ENCODE assay signal across 13 cellular contexts in genomic region chr19:53553159-53553558, GRCh38. TPM values are rescaled to one million over a fixed set of nuclear protein-coding genes. Genes with fewer than 3 reads are reported as not detected.
DNase-seq lines count a peak whose midpoint lies in the region; ATAC-seq, FAIRE-seq and TF ChIP-seq lines count a peak whose summit lies in the region.
"Had no signal": no experiment of that assay in that cellular context is flagged by ENCODE, and none has a peak within 500 bp of the region (broad histone marks: within the 10 kb centered on the region; RNA-seq: fewer than 3 reads in every experiment).

No MANE protein-coding gene starts in this region.

- H3K9ac ChIP-seq in HepG2 (ENCODE audit: insufficient read depth, low read depth, low read length), result no peak overlapping the region
- H3K9ac ChIP-seq in fibroblast of lung (ENCODE audit: insufficient read depth, low read length), result no peak overlapping the region

- H3K9me3 Mint-ChIP-seq in activated CD8-positive, alpha-beta T cell treated with anti-CD3 and anti-CD28 coated beads, Interleukin-2, amount 10 ng/mL, durations not matched to agents 7 days and 5 days (ENCODE audit: insufficient read depth), result peaks cover 6% of the 10 kb centered on the region
- H3K9me3 Mint-ChIP-seq: neural crest cell had no signal

- intact Hi-C loops in HepG2 (cut with micrococcal nuclease; ENCODE audit: unreplicated experiment), result no loop called here
- intact Hi-C loops in right lobe of liver (cut with DNase I), result no loop called here
- intact Hi-C loops in left ventricle myocardium superior (cut with micrococcal nuclease), result no loop called here

- no peak for TF ChIP-seq RAD21 in HepG2 (CRISPR knock-in tag; IDR thresholded peaks at IDR 0.05)

- WGBS in HepG2 (ENCODE audit: low lambda C conversion rate), result 100% methylated on average over 2 of the region's 2 CpGs
- WGBS in right lobe of liver (ENCODE audit: insufficient coverage, low coverage, low lambda C conversion rate, missing lambda C conversion rate), result 96% methylated on average over 2 of the region's 2 CpGs

- no TSS peak for BruUV-seq in HepG2 (replicated peaks; lab: Mats Ljungman, UMichigan)

- FAIRE-seq in HepG2 (lab: Jason Lieb, UNC), result no peak
- FAIRE-seq: kidney had no signal

- H3K79me2 ChIP-seq in HepG2 (ENCODE audit: insufficient read depth, low read length), result peaks cover 29% of the 10 kb centered on the region
- H3K79me2 ChIP-seq in fibroblast of lung (ENCODE audit: control insufficient read depth, insufficient read depth, low read length), result peaks cover 3% of the 10 kb centered on the region

- no peak for TF ChIP-seq EP300 in HepG2 (IDR thresholded peaks at IDR 0.05; ENCODE audit: low read depth in 2 of 2, low read length in 2 of 2)
- TF ChIP-seq EP300 in HepG2 (CRISPR knock-in tag; IDR thresholded peaks at IDR 0.05; ENCODE audit: borderline replicate concordance), result no peak

- H3K36me3 Mint-ChIP-seq in activated CD8-positive, alpha-beta T cell treated with anti-CD3 and anti-CD28 coated beads, Interleukin-2, amount 10 ng/mL, durations not matched to agents 7 days and 5 days (ENCODE audit: low read depth), result peaks cover 27% of the 10 kb centered on the region

- POLR2A ChIA-PET in HepG2 (lab: Yijun Ruan, JAX), result interaction anchor here (0.6 kb wide), 1 partner anchor 57 kb away, joined by 3 read pairs; no protein-coding TSS in a partner anchor
- POLR2A ChIA-PET in activated CD8-positive, alpha-beta T cell treated with anti-CD3 and anti-CD28 coated beads, Interleukin-2, amount 10 ng/mL, durations not matched to agents 7 days and 5 days (lab: Charles Lee), result no interaction called here

- no peak overlapping the region for H2AFZ ChIP-seq in HepG2 (ENCODE audit: low read length)
- no peak overlapping the region for H2AFZ ChIP-seq in fibroblast of lung (ENCODE audit: low read length)

- TF ChIP-seq CTCF in HepG2 (CRISPR knock-in tag; IDR thresholded peaks at IDR 0.05) (no peak), right lobe of liver (IDR thresholded peaks at IDR 0.05) (no peak), fibroblast of lung (conservative IDR thresholded peaks at IDR 0.05 in 1 of 2, IDR thresholded peaks at IDR 0.05 in 1 of 2; ENCODE audit: low read depth in 1 of 2, low read length in 2 of 2) (no peak)

- H3K9me3 ChIP-seq in HepG2 (ENCODE audit: low read length) (no peaks in the 10 kb centered on the region), right lobe of liver (no peaks in the 10 kb centered on the region), fibroblast of lung (ENCODE audit: control insufficient read depth, insufficient read depth, low read depth, low read length) (no peaks in the 10 kb centered on the region)

- CTCF ChIA-PET in HepG2 (lab: Yijun Ruan, JAX; ENCODE audit: low intra/inter-chr PET ratio, low total read pairs), result no interaction called here
- CTCF ChIA-PET in activated CD8-positive, alpha-beta T cell treated with anti-CD3 and anti-CD28 coated beads, Interleukin-2, amount 10 ng/mL, durations not matched to agents 7 days and 5 days (lab: Charles Lee), result no interaction called here

- H3K4me1 Mint-ChIP-seq in activated CD8-positive, alpha-beta T cell treated with anti-CD3 and anti-CD28 coated beads, Interleukin-2, amount 10 ng/mL, durations not matched to agents 7 days and 5 days (ENCODE audit: low read depth), result peaks cover 17% of the 10 kb centered on the region

- H3K36me3 ChIP-seq in HepG2 (replicated peaks in 1 of 2; ENCODE audit: control insufficient read depth in 1 of 2, insufficient read depth in 2 of 2, low read length in 2 of 2) (peaks cover 2 to 9% of the 10 kb centered on the region in 2 experiments; a peak in 3 of 5 replicates), right lobe of liver (no peaks in the 10 kb centered on the region), fibroblast of lung (ENCODE audit: control insufficient read depth, insufficient read depth, low read length) (no peaks in the 10 kb centered on the region)

- no peaks in the 10 kb centered on the region for H3K27me3 Mint-ChIP-seq in activated CD8-positive, alpha-beta T cell treated with anti-CD3 and anti-CD28 coated beads, Interleukin-2, amount 10 ng/mL, durations not matched to agents 7 days and 5 days (ENCODE audit: low read depth)

- in situ Hi-C loops in HepG2 (cut with HindIII; ENCODE audit: extremely low pct_ligation_motif_present, low pct_unique_long_range_greater_than_20kb), result no loop called here

- ATAC-seq in HepG2 (no peak), right lobe of liver (no peak), left ventricle myocardium superior (no peak), HG03354 (IDR thresholded peaks at IDR 0.05; ENCODE audit: poor library complexity, severe bottlenecking, unreplicated experiment) (no peak)
- ATAC-seq in activated CD8-positive, alpha-beta T cell treated with anti-CD3 and anti-CD28 coated beads, Interleukin-2, amount 10 ng/mL, durations not matched to agents 7 days and 5 days, result no peak

- H3K27ac Mint-ChIP-seq in activated CD8-positive, alpha-beta T cell treated with anti-CD3 and anti-CD28 coated beads, Interleukin-2, amount 10 ng/mL, durations not matched to agents 7 days and 5 days, result peak overlapping the region; percentile 93

- peak overlapping the region; percentile 88 for H3K4me3 Mint-ChIP-seq in activated CD8-positive, alpha-beta T cell treated with anti-CD3 and anti-CD28 coated beads, Interleukin-2, amount 10 ng/mL, durations not matched to agents 7 days and 5 days
- H3K4me3 Mint-ChIP-seq: neural crest cell had no signal

- H3K27me3 ChIP-seq in HepG2 (ENCODE audit: control insufficient read depth in 1 of 2, insufficient read depth in 2 of 2, low read length in 2 of 2) (no peaks in the 10 kb centered on the region), right lobe of liver (no peaks in the 10 kb centered on the region), fibroblast of lung (ENCODE audit: control insufficient read depth, insufficient read depth, low read length) (no peaks in the 10 kb centered on the region)
- H3K27me3 ChIP-seq: spleen had no signal

- H3K27ac ChIP-seq in HepG2 (ENCODE audit: extremely low read length, insufficient read depth, low read length), result no peak overlapping the region
- peak overlapping the region in 1 of 3 donors; percentile 69 for H3K27ac ChIP-seq in right lobe of liver
- peak overlapping the region; percentile 92 for H3K27ac ChIP-seq in fibroblast of lung (ENCODE audit: insufficient read depth, low read length)

- H3K4me2 ChIP-seq in HepG2 (ENCODE audit: low read depth, low read length) (no peak overlapping the region), fibroblast of lung (ENCODE audit: extremely low read depth, insufficient read depth, low read length) (peak overlapping the region; percentile 93)

- H3K4me3 ChIP-seq in HepG2 (replicated peaks in 1 of 3; ENCODE audit: insufficient read depth in 1 of 3, low read depth in 2 of 3, low read length in 3 of 3), result no peak overlapping the region
- H3K4me3 ChIP-seq in right lobe of liver, result no peak overlapping the region
- no peak overlapping the region for H3K4me3 ChIP-seq in fibroblast of lung (replicated peaks in 1 of 4; ENCODE audit: control extremely low read depth in 1 of 4, insufficient read depth in 1 of 4, low read depth in 3 of 4, low read length in 4 of 4)

- H4K20me1 ChIP-seq in HepG2 (ENCODE audit: insufficient read depth, low read length) (no peaks in the 10 kb centered on the region), fibroblast of lung (ENCODE audit: control insufficient read depth, extremely low read depth, insufficient read depth, low read length) (no peaks in the 10 kb centered on the region)

- no peak for DNase-seq in HepG2 (ENCODE audit: low spot score)
- no peak for DNase-seq in right lobe of liver
- no peak for DNase-seq in activated CD8-positive, alpha-beta T cell treated with anti-CD3 and anti-CD28 coated beads, Interleukin-2, amount 10 ng/mL, durations not matched to agents 7 days and 5 days
- no peak for DNase-seq in fibroblast of lung (ENCODE audit: low read depth in 2 of 2)
- no peak for DNase-seq in NCI-H510A treated with DMSO at 0.1 percent for 48 hours (lab: John Stamatoyannopoulos, UW)
- no peak for DNase-seq in activated effector memory CD4-positive, alpha-beta T cell treated with anti-CD3 and anti-CD28 coated beads, Interleukin-2, amount 50 U/mL, for 16 hours
- DNase-seq in left ventricle myocardium superior, result no peak
- DNase-seq: NCI-H187; NK-92 treated with Interleukin-12 subunit alpha and Interleukin-12 subunit beta, amount 100 ng/mL, for 24 hours; spleen had no signal

- H3K4me1 ChIP-seq in HepG2 (ENCODE audit: insufficient read depth, low read length), result no peaks in the 10 kb centered on the region; the same call in 1 of the 2 replicates
- H3K4me1 ChIP-seq in right lobe of liver, result no peaks in the 10 kb centered on the region
- no peaks in the 10 kb centered on the region for H3K4me1 ChIP-seq in fibroblast of lung (ENCODE audit: control insufficient read depth, extremely low read depth, insufficient read depth, low read length)

- no peak for TF ChIP-seq POLR2A in HepG2 (IDR thresholded peaks at IDR 0.05; ENCODE audit: insufficient read depth in 1 of 2, low read depth in 2 of 2, low read length in 2 of 2)
- TF ChIP-seq POLR2A in right lobe of liver (IDR thresholded peaks at IDR 0.05), result no peak

RNA-seq across cellular contexts. Expression of gene ZNF331, which starts 15.2 kb away (rescaled TPM):
- total RNA-seq in HepG2 (2016; rRNA removed; fragmentation: Illumina TruSeq; extraction: Trizol), result 13.3 and 15.2 TPM in 2 replicates
- 5.0 and 5.3 TPM in 2 replicates for total RNA-seq in HepG2 (2016; cell fraction: cytosol; rRNA removed; fragmentation: Illumina TruSeq; extraction: Trizol; ENCODE audit: low read depth)
- 11.2 and 12.7 TPM in 2 replicates for total RNA-seq in HepG2 (2016; cell fraction: insoluble cytoplasmic fraction; rRNA removed; fragmentation: Illumina TruSeq; extraction: Trizol)
- 8.0 and 8.5 TPM in 2 replicates for total RNA-seq in HepG2 (2016; cell fraction: membrane; rRNA removed; fragmentation: Illumina TruSeq; extraction: Trizol)
- 16.0 and 20.7 TPM in 2 replicates for total RNA-seq in HepG2 (2016; cell fraction: nucleus; rRNA removed; fragmentation: Illumina TruSeq; extraction: Trizol)
- polyA plus RNA-seq in HepG2 (2011; rRNA removed), result 8.2 and 9.5 TPM in 2 replicates
- 3.3 and 4.9 TPM in 2 replicates for polyA plus RNA-seq in HepG2 (2011; cell fraction: cytosol; rRNA removed)
- polyA plus RNA-seq in HepG2 (2011; cell fraction: nucleus; rRNA removed), result 20.2 and 21.6 TPM in 2 replicates
- polyA plus RNA-seq in HepG2 (2012), result 22.2 and 38.0 TPM in 2 replicates
- 1.2 and 1.3 TPM in 2 replicates for polyA plus RNA-seq in HepG2 (2016; cell fraction: cytosol; fragmentation: Illumina TruSeq; extraction: Trizol; ENCODE audit: low read depth)
- 10.1 and 10.3 TPM in 2 replicates for polyA plus RNA-seq in HepG2 (2016; cell fraction: insoluble cytoplasmic fraction; fragmentation: Illumina TruSeq; extraction: Trizol; ENCODE audit: low read depth)
- 2.9 and 3.4 TPM in 2 replicates for polyA plus RNA-seq in HepG2 (2016; cell fraction: membrane; fragmentation: Illumina TruSeq; extraction: Trizol; ENCODE audit: low read depth)
- 51.3 and 54.8 TPM in 2 replicates for polyA plus RNA-seq in HepG2 (2016; cell fraction: nucleus; fragmentation: Illumina TruSeq; extraction: Trizol; ENCODE audit: insufficient read depth, low read depth)
- 5.6 and 18.7 TPM in 2 replicates for polyA minus RNA-seq in HepG2 (2011; rRNA and poly(A)+ RNA removed; ENCODE audit: low replicate concordance)
- polyA minus RNA-seq in HepG2 (2011; cell fraction: cytosol; rRNA and poly(A)+ RNA removed), result 7.9 and 9.9 TPM in 2 replicates
- polyA minus RNA-seq in HepG2 (2011; cell fraction: nucleus; rRNA and poly(A)+ RNA removed), result 20.4 and 22.9 TPM in 2 replicates
- 1 to 10 TPM; 2.0 to 5.8 (median 3.5) TPM for total RNA-seq in right lobe of liver
- total RNA-seq in activated CD8-positive, alpha-beta T cell treated with anti-CD3 and anti-CD28 coated beads, Interleukin-2, amount 10 ng/mL, durations not matched to agents 7 days and 5 days, result 10 to 100 TPM; 17.3 to 20.6 TPM
- total RNA-seq in fibroblast of lung, result 9.0 and 16.2 TPM in 2 replicates
- polyA plus RNA-seq in fibroblast of lung, result 4.7 and 4.8 TPM in 2 replicates
- polyA plus RNA-seq in fibroblast of lung (2012), result 4.5 and 5.4 TPM in 2 replicates
- polyA minus RNA-seq in fibroblast of lung (ENCODE audit: low replicate concordance), result 3.5 and 3.8 TPM in 2 replicates
- 10.7 TPM for total RNA-seq in left ventricle myocardium superior
